In the genomic region with DNA sequence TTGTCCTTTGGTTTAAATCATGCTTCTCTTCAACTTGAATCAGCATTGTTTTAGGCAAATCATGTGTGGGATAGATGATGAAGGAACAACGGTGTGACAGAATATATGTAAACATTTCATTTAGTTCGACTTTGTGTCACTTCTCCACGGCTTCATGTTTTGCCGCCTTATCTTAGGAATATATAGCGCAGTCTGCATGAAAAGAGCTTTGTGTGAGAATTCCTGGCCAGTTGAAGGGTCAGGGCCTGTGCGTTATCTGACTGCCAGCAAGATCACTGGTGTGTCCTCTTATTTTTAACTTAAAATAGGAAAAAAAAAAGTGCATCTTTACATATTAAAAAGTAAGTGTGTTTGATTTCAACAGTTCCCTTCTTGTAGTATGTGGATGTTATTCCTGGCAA, we compare ENCODE assay signal across 8 cellular contexts.
DNase-seq lines count a peak whose midpoint lies in the region; ATAC-seq and TF ChIP-seq lines count a peak whose summit lies in the region.

No MANE protein-coding gene starts in this region.

- peak overlapping the region; percentile 22 for H3K4me3 ChIP-seq in endodermal cell (ENCODE audit: low read length)
- no peak overlapping the region for H3K4me3 ChIP-seq in naive thymus-derived CD4-positive, alpha-beta T cell (ENCODE audit: low read length)

- H3K4me3 Mint-ChIP-seq in endodermal cell = no peak overlapping the region
- H3K4me3 Mint-ChIP-seq in naive thymus-derived CD4-positive, alpha-beta T cell = peak overlapping the region in 9 of 10 donors; percentile 39 to 70 (median 59)

- ATAC-seq in naive thymus-derived CD4-positive, alpha-beta T cell = no peak
- ATAC-seq in GM21619 (IDR thresholded peaks at IDR 0.05; ENCODE audit: unreplicated experiment) = no peak
- no peak for ATAC-seq in GM21528 (IDR thresholded peaks at IDR 0.05; ENCODE audit: low FRiP score, unreplicated experiment)
- no peak for ATAC-seq in HG03095 (IDR thresholded peaks at IDR 0.05; ENCODE audit: unreplicated experiment)

- H3K9me3 ChIP-seq in endodermal cell (ENCODE audit: control insufficient read depth, low read length) = peaks cover 8% of the 10 kb centered on the region
- no peaks in the 10 kb centered on the region for H3K9me3 ChIP-seq in naive thymus-derived CD4-positive, alpha-beta T cell (ENCODE audit: control insufficient read depth in 2 of 3, low read length in 3 of 3)

- CTCF ChIA-PET in naive thymus-derived CD4-positive, alpha-beta T cell (lab: Charles Lee) = no interaction called here

- H3K27me3 Mint-ChIP-seq in endodermal cell (ENCODE audit: insufficient read depth) = no peaks in the 10 kb centered on the region
- peaks cover 0 to 25% (median 5%) of the 10 kb centered on the region in 5 donors for H3K27me3 Mint-ChIP-seq in naive thymus-derived CD4-positive, alpha-beta T cell

- H3K36me3 ChIP-seq in endodermal cell (ENCODE audit: control insufficient read depth, insufficient read depth, low read length) = no peaks in the 10 kb centered on the region
- H3K36me3 ChIP-seq in naive thymus-derived CD4-positive, alpha-beta T cell (ENCODE audit: control insufficient read depth in 2 of 3, insufficient read depth in 3 of 3, low read length in 3 of 3) = no peaks in the 10 kb centered on the region

- peak overlapping the region; percentile 21 for H3K9ac ChIP-seq in endodermal cell (ENCODE audit: extremely low read depth, low read length, poor library complexity, severe bottlenecking)

- no peaks in the 10 kb centered on the region for H3K27me3 ChIP-seq in endodermal cell (ENCODE audit: control insufficient read depth, insufficient read depth, low read length, poor library complexity, severe bottlenecking)
- no peaks in the 10 kb centered on the region for H3K27me3 ChIP-seq in naive thymus-derived CD4-positive, alpha-beta T cell (ENCODE audit: control insufficient read depth in 2 of 2, insufficient read depth in 2 of 2, low read length in 2 of 2)

- H3K36me3 Mint-ChIP-seq in endodermal cell (ENCODE audit: low read depth) = no peaks in the 10 kb centered on the region
- H3K36me3 Mint-ChIP-seq in naive thymus-derived CD4-positive, alpha-beta T cell = no peaks in the 10 kb centered on the region

- peaks cover 11% of the 10 kb centered on the region for H3K9me3 Mint-ChIP-seq in endodermal cell
- H3K9me3 Mint-ChIP-seq in naive thymus-derived CD4-positive, alpha-beta T cell = peaks cover 0 to 9% (median 0%) of the 10 kb centered on the region in 11 donors

- no peak overlapping the region for H3K27ac Mint-ChIP-seq in endodermal cell
- peak overlapping the region in 6 of 9 donors; percentile 43 to 71 (median 58) for H3K27ac Mint-ChIP-seq in naive thymus-derived CD4-positive, alpha-beta T cell

- intact Hi-C loops in naive thymus-derived CD4-positive, alpha-beta T cell (cut with micrococcal nuclease) = loop anchor here in 1 of 2 donors (1.0 kb wide), 1 partner anchor 135 kb away; no protein-coding TSS in a partner anchor

- H3K27ac ChIP-seq in endodermal cell (ENCODE audit: low read depth, low read length) = peak overlapping the region; percentile 96
- H3K27ac ChIP-seq in naive thymus-derived CD4-positive, alpha-beta T cell (ENCODE audit: low read depth, low read length) = peak overlapping the region; percentile 20

- WGBS in endodermal cell (ENCODE audit: insufficient coverage in 1 of 2, insufficient read length in 1 of 2), 2 experiments = 70 to 91% methylated on average over 4 to 6 of the region's 6 CpGs

- peaks cover 27% of the 10 kb centered on the region for H3K4me1 Mint-ChIP-seq in endodermal cell
- peaks cover 3 to 40% (median 23%) of the 10 kb centered on the region in 7 donors for H3K4me1 Mint-ChIP-seq in naive thymus-derived CD4-positive, alpha-beta T cell

- DNase-seq in AG20443 (ENCODE audit: low spot score) = peak; percentile 14
- peak in 67 of 76 experiments; percentile 6 to 83 (median 45) for DNase-seq in HUDEP-2 (lab: John Stamatoyannopoulos, UW; ENCODE audit: unreplicated experiment in 76 of 76)
- no peak for DNase-seq in endodermal cell
- DNase-seq in naive thymus-derived CD4-positive, alpha-beta T cell = no peak
- DNase-seq in NCI-H2029 (lab: John Stamatoyannopoulos, UW) = no peak

- TF ChIP-seq CTCF in endodermal cell (conservative IDR thresholded peaks at IDR 0.05) = no peak

- peaks cover 8% of the 10 kb centered on the region for H3K4me1 ChIP-seq in endodermal cell (ENCODE audit: control insufficient read depth, insufficient read depth, low read length)
- no peaks in the 10 kb centered on the region for H3K4me1 ChIP-seq in naive thymus-derived CD4-positive, alpha-beta T cell (ENCODE audit: control insufficient read depth in 2 of 2, insufficient read depth in 2 of 2, low read length in 2 of 2)

- POLR2A ChIA-PET in naive thymus-derived CD4-positive, alpha-beta T cell (lab: Charles Lee) = no interaction called here

Comparison
In these comparisons a context has a peak if more than half of its experiments do, and no peak if none do; other contexts are left out.
1. DNase-seq: peak in AG20443 (single experiment) and HUDEP-2 (67 of 76); none in endodermal cell (single experiment), naive thymus-derived CD4-positive, alpha-beta T cell (0 of 9) and NCI-H2029 (single experiment).